9 cellular contexts compared by ENCODE assay signal in the genomic region with DNA sequence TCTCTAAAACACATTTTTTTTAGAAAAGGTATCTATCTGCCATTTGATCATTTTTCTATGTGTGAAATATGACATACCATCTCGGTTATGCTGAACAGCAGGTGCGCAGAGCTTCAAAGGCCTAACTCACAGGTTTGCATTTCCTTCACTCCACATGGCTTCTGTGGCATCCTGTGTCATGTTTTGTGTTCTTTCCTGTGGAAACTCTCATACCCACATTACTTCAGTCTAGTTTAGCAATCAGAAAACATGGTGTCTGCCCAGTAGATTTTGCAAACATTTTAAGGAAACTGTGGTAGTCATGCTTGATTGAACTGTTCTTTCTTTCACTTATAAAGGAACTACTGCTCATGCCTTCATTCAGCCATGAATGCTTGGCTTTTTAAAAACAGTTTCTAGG. TPM values are rescaled to one million over a fixed set of nuclear protein-coding genes. Genes with fewer than 3 reads are reported as not detected.
DNase-seq lines count a peak whose midpoint lies in the region; ATAC-seq, FAIRE-seq and TF ChIP-seq lines count a peak whose summit lies in the region.
"Had no signal": no experiment of that assay in that cellular context is flagged by ENCODE, and none has a peak within 500 bp of the region (broad histone marks: within the 10 kb centered on the region; RNA-seq: fewer than 3 reads in every experiment).

No MANE protein-coding gene starts in this region.

- ATAC-seq in GM19397 (IDR thresholded peaks at IDR 0.05; ENCODE audit: unreplicated experiment) (peak; percentile 84), HG03442 (IDR thresholded peaks at IDR 0.05; ENCODE audit: unreplicated experiment) (peak; percentile 69)

- peak overlapping the region; percentile 65 for H3K4me3 Mint-ChIP-seq in activated CD4-positive, alpha-beta memory T cell treated with anti-CD3 and anti-CD28 coated beads for 36 hours

- H3K9me3 Mint-ChIP-seq in activated CD4-positive, alpha-beta memory T cell treated with anti-CD3 and anti-CD28 coated beads for 36 hours: no peaks in the 10 kb centered on the region

- no peaks in the 10 kb centered on the region for H3K36me3 ChIP-seq in BLaER1
- no peaks in the 10 kb centered on the region for H3K36me3 ChIP-seq in BE2C

- peaks cover 44% of the 10 kb centered on the region for H3K4me1 Mint-ChIP-seq in activated CD4-positive, alpha-beta memory T cell treated with anti-CD3 and anti-CD28 coated beads for 36 hours (ENCODE audit: low read depth)

- intact Hi-C loops in activated CD4-positive, alpha-beta memory T cell treated with anti-CD3 and anti-CD28 coated beads for 36 hours (cut with micrococcal nuclease): loop anchor here (1.0 kb wide), 7 partner anchors 11 to 139 kb away; a partner anchor contains a TSS

- H3K4me1 ChIP-seq in BLaER1 (peaks cover 57% of the 10 kb centered on the region), BE2C (no peaks in the 10 kb centered on the region)

- POLR2A ChIA-PET in activated CD4-positive, alpha-beta memory T cell treated with anti-CD3 and anti-CD28 coated beads for 36 hours (lab: Charles Lee): interaction anchor here (0.7 to 2.4 kb wide), 6 partner anchors 12 to 84 kb away, joined by 3 to 41 read pairs (median 5); a partner anchor contains a TSS

- H3K9me3 ChIP-seq in BLaER1: no peaks in the 10 kb centered on the region
- no peaks in the 10 kb centered on the region for H3K9me3 ChIP-seq in BE2C

- H3K9ac ChIP-seq in BLaER1: no peak overlapping the region; the same call in 1 of the 2 replicates

- peak overlapping the region; percentile 89 for H3K27ac ChIP-seq in BLaER1

- no peaks in the 10 kb centered on the region for H3K27me3 Mint-ChIP-seq in activated CD4-positive, alpha-beta memory T cell treated with anti-CD3 and anti-CD28 coated beads for 36 hours

- no peak for TF ChIP-seq CTCF in BE2C (IDR thresholded peaks at IDR 0.05; ENCODE audit: low read depth, low read length)

- peak; percentile 75 for DNase-seq in activated CD4-positive, alpha-beta memory T cell treated with anti-CD3 and anti-CD28 coated beads for 36 hours
- peak; percentile 29 for DNase-seq in mucosa of gallbladder (ENCODE audit: low spot score)
- DNase-seq in glomerular visceral epithelial cell (ENCODE audit: extremely low spot score): no peak
- DNase-seq in BE2C: no peak
- DNase-seq in HTR-8/SVneo (ENCODE audit: insufficient read length, low spot score): no peak

- FAIRE-seq in HTR-8/SVneo (lab: Jason Lieb, UNC): no peak

- H3K27ac Mint-ChIP-seq in activated CD4-positive, alpha-beta memory T cell treated with anti-CD3 and anti-CD28 coated beads for 36 hours: peak overlapping the region; percentile 95

- no peaks in the 10 kb centered on the region for H3K27me3 ChIP-seq in BLaER1
- H3K27me3 ChIP-seq in BE2C: no peaks in the 10 kb centered on the region

- no peaks in the 10 kb centered on the region for H3K36me3 Mint-ChIP-seq in activated CD4-positive, alpha-beta memory T cell treated with anti-CD3 and anti-CD28 coated beads for 36 hours

- no peaks in the 10 kb centered on the region for H4K20me1 ChIP-seq in BLaER1

- peak overlapping the region; percentile 80 for H3K4me2 ChIP-seq in BLaER1

- CTCF ChIA-PET in activated CD4-positive, alpha-beta memory T cell treated with anti-CD3 and anti-CD28 coated beads for 36 hours (lab: Charles Lee): interaction anchor here (0.9 to 4.2 kb wide), 2 partner anchors 12 to 143 kb away, joined by 3 to 25 read pairs; a partner anchor contains a TSS

- H3K4me3 ChIP-seq in BLaER1 (peak overlapping the region; percentile 54; the same call in 1 of the 2 replicates), BE2C (ENCODE audit: low read depth, low read length) (no peak overlapping the region)

RNA-seq across cellular contexts. Expression of a gene that starts 11.3 kb away (rescaled TPM):
- total RNA-seq in activated CD4-positive, alpha-beta memory T cell treated with anti-CD3 and anti-CD28 coated beads for 36 hours: 10 to 100 TPM; 49.3 to 57.7 TPM
- 22.3 TPM for total RNA-seq in mucosa of gallbladder
- polyA plus RNA-seq in BE2C (2012; ENCODE audit: insufficient read depth, insufficient read length, low read depth): 0.14 TPM

RNA-seq across cellular contexts. Expression of a gene that starts 25.8 kb away (rescaled TPM):
- total RNA-seq in activated CD4-positive, alpha-beta memory T cell treated with anti-CD3 and anti-CD28 coated beads for 36 hours: 1 to 10 TPM; 3.1 to 3.8 TPM
- 0.20 TPM for total RNA-seq in mucosa of gallbladder
- polyA plus RNA-seq in BE2C (2012; ENCODE audit: insufficient read depth, insufficient read length, low read depth): not detected
- total RNA-seq: Daoy had no signal

Comparison
In these comparisons a context has a peak if more than half of its experiments do, and no peak if none do; other contexts are left out.
1. DNase-seq: peak in activated CD4-positive, alpha-beta memory T cell treated with anti-CD3 and anti-CD28 coated beads for 36 hours (single experiment) and mucosa of gallbladder (single experiment); none in glomerular visceral epithelial cell (single experiment), BE2C (single experiment) and HTR-8/SVneo (single experiment).